Comparison of ENCODE assay signal across 16 cellular contexts in the genomic region with DNA sequence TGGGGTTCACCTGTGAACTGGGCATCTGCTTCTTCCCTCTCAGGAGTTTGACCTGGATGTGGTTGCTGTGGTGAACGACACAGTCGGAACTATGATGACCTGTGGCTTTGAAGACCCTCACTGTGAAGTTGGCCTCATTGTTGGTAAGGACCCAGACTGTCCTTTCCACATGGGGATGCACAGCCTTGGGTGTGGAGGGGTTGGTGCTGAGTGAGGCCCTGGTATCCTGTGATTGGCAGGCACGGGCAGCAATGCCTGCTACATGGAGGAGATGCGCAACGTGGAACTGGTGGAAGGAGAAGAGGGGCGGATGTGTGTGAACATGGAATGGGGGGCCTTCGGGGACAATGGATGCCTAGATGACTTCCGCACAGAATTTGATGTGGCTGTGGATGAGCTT.
"Had no signal": no experiment of that assay in that cellular context is flagged by ENCODE, and none has a peak within 500 bp of the region (broad histone marks: within the 10 kb centered on the region; RNA-seq: fewer than 3 reads in every experiment).

No MANE protein-coding gene starts in this region.

- DNase-seq: activated B cell treated with CpG ODN at 0.5 μM for 24 hours; activated CD4-positive, alpha-beta T cell treated with anti-CD3 and anti-CD28 coated beads for 48 hours; activated effector memory CD4-positive, alpha-beta T cell treated with anti-CD3 and anti-CD28 coated beads, Interleukin-2, amount 50 U/mL, for 16 hours; activated T-cell treated with anti-CD3 and anti-CD28 coated beads, Interleukin-2, amount 50 U/mL, for 72 hours; amygdala; colonic mucosa; head of caudate nucleus; kidney; nucleus accumbens; stimulated activated naive CD8-positive, alpha-beta T cell treated with anti-CD3 and anti-CD28 coated beads, Interleukin-15, amount 100 ng/mL, for 72 hours; testis; upper lobe of right lung had no signal

- H3K9me3 ChIP-seq: colonic mucosa, testis, upper lobe of right lung had no signal

- FAIRE-seq: frontal cortex, kidney had no signal

- H3K4me3 ChIP-seq: colonic mucosa, lung, SK-N-MC, testis, upper lobe of right lung had no signal

- H3K27me3 ChIP-seq: colonic mucosa, testis, upper lobe of right lung had no signal

- ATAC-seq: activated T-cell treated with anti-CD3 and anti-CD28 coated beads, Interleukin-2, amount 50 U/mL, for 72 hours; left lobe of liver; upper lobe of right lung had no signal

- H3K4me1 ChIP-seq: colonic mucosa, testis, upper lobe of right lung had no signal

- H3K27ac ChIP-seq: colonic mucosa, SK-N-MC, testis, upper lobe of right lung had no signal
